ENCODE assay signal across 8 cellular contexts in the genomic region with DNA sequence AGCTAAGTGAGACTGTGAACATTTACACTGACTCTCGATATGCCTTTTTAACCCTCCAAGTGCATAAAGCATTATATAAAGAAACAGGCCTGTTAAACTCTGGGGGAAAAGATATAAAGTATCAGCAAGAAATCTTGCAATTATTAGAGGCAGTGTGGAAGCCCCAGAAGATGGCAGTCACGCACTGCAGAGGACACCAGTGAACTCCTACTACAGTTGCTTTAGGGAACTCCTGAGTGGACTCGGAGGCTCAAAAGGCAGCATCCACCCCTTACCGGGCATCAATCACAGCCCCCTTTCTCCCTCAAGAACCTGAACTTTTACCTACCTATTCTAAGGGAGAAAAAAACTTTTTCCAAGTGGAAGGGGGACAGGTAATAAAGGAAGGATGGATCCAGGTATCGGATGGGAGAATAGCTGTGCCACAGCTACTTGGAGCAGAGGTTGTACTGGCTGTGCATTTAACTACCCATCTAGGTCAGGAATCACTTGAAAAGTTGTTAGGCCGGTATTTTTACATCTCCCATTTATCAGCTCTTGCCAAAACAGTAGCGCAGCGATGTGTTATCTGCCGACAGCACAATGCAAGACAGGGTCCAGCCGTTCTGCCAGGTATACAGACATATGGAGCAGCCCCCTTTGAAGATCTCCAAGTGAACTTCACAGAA.
DNase-seq lines count a peak whose midpoint lies in the region; ATAC-seq and TF ChIP-seq lines count a peak whose summit lies in the region.

No MANE protein-coding gene starts in this region.

- H3K4me3 ChIP-seq in heart left ventricle (no peak overlapping the region), suprapubic skin (no peak overlapping the region)

- H3K36me3 ChIP-seq in heart left ventricle (no peaks in the 10 kb centered on the region), suprapubic skin (no peaks in the 10 kb centered on the region)

- H3K4me1 ChIP-seq in heart left ventricle (peaks cover 0 to 3% (median 0%) of the 10 kb centered on the region in 12 donors), suprapubic skin (no peaks in the 10 kb centered on the region)

- POLR2A ChIA-PET in activated CD4-positive, alpha-beta memory T cell treated with anti-CD3 and anti-CD28 coated beads, Interleukin-2, amount 10 ng/mL, durations not matched to agents 7 days and 5 days (lab: Charles Lee), result no interaction called here

- H3K27me3 ChIP-seq in heart left ventricle (no peaks in the 10 kb centered on the region), suprapubic skin (no peaks in the 10 kb centered on the region)

- H3K27ac ChIP-seq in heart left ventricle (no peak overlapping the region), suprapubic skin (no peak overlapping the region)

- intact Hi-C loops in heart left ventricle (cut with DNase I), result loop anchor here in 2 of 10 donors (2.0 to 10.0 kb wide), 2 partner anchors 114 to 1238 kb away; no protein-coding TSS in a partner anchor
- intact Hi-C loops in cardiac septum (cut with DNase I), result no loop called here

- H3K9me3 ChIP-seq in heart left ventricle (no peaks in the 10 kb centered on the region), suprapubic skin (no peaks in the 10 kb centered on the region)

- peaks cover 21% of the 10 kb centered on the region for H3K9me3 Mint-ChIP-seq in activated CD4-positive, alpha-beta memory T cell treated with anti-CD3 and anti-CD28 coated beads, Interleukin-2, amount 10 ng/mL, durations not matched to agents 7 days and 5 days

- H3K36me3 Mint-ChIP-seq in activated CD4-positive, alpha-beta memory T cell treated with anti-CD3 and anti-CD28 coated beads, Interleukin-2, amount 10 ng/mL, durations not matched to agents 7 days and 5 days (ENCODE audit: low read depth), result peaks cover 8% of the 10 kb centered on the region

- 41 to 54% (median 49%) methylated on average over 10 of the region's 10 CpGs for WGBS in heart left ventricle, 4 donors
- WGBS in suprapubic skin, result 34% methylated on average over 10 of the region's 10 CpGs

- no peak overlapping the region for H3K27ac Mint-ChIP-seq in activated CD4-positive, alpha-beta memory T cell treated with anti-CD3 and anti-CD28 coated beads, Interleukin-2, amount 10 ng/mL, durations not matched to agents 7 days and 5 days

- no peak for TF ChIP-seq EP300 in suprapubic skin (IDR thresholded peaks at IDR 0.05)

- H3K4me3 Mint-ChIP-seq in activated CD4-positive, alpha-beta memory T cell treated with anti-CD3 and anti-CD28 coated beads, Interleukin-2, amount 10 ng/mL, durations not matched to agents 7 days and 5 days, result no peak overlapping the region

- TF ChIP-seq CTCF in heart left ventricle (IDR thresholded peaks at IDR 0.05) (peak in 11 of 12 donors; percentile 16 to 69 (median 53)), suprapubic skin (IDR thresholded peaks at IDR 0.05) (peak in 1 of 2 donors; percentile 33)

- H3K4me1 Mint-ChIP-seq in activated CD4-positive, alpha-beta memory T cell treated with anti-CD3 and anti-CD28 coated beads, Interleukin-2, amount 10 ng/mL, durations not matched to agents 7 days and 5 days, result peaks cover 8% of the 10 kb centered on the region

- CTCF ChIA-PET in activated CD4-positive, alpha-beta memory T cell treated with anti-CD3 and anti-CD28 coated beads, Interleukin-2, amount 10 ng/mL, durations not matched to agents 7 days and 5 days (lab: Charles Lee), result no interaction called here

- TF ChIP-seq POLR2A in heart left ventricle (IDR thresholded peaks at IDR 0.05), result no peak
- no peak for TF ChIP-seq POLR2A in suprapubic skin (IDR thresholded peaks at IDR 0.05)

- ATAC-seq in heart left ventricle (peak in 2 of 4 donors; percentile 52 to 62), GM21737 (IDR thresholded peaks at IDR 0.05; ENCODE audit: unreplicated experiment) (no peak), HG03354 (IDR thresholded peaks at IDR 0.05; ENCODE audit: poor library complexity, severe bottlenecking, unreplicated experiment) (no peak)

- H3K27me3 Mint-ChIP-seq in activated CD4-positive, alpha-beta memory T cell treated with anti-CD3 and anti-CD28 coated beads, Interleukin-2, amount 10 ng/mL, durations not matched to agents 7 days and 5 days, result no peaks in the 10 kb centered on the region

- DNase-seq in heart left ventricle (no peak), cardiac septum (ENCODE audit: low spot score) (no peak), hippocampal formation (lab: John Stamatoyannopoulos, UW) (peak; percentile 61 to 62), suprapubic skin (ENCODE audit: low spot score in 2 of 2) (no peak)
- DNase-seq in activated CD4-positive, alpha-beta memory T cell treated with anti-CD3 and anti-CD28 coated beads, Interleukin-2, amount 10 ng/mL, durations not matched to agents 7 days and 5 days, result peak; percentile 21
- DNase-seq in stimulated activated CD4-positive, alpha-beta T cell treated with anti-CD3 and anti-CD28 coated beads, TNF-alpha, amount 100 ng/mL, for 1 hour (ENCODE audit: low read depth in 3 of 3, low spot score in 1 of 3), result peak in 2 of 3 donors; percentile 4 to 9

Comparison
In these comparisons a context has a peak if more than half of its experiments do, and no peak if none do; other contexts are left out.
1. DNase-seq: peak in activated CD4-positive, alpha-beta memory T cell treated with anti-CD3 and anti-CD28 coated beads, Interleukin-2, amount 10 ng/mL, durations not matched to agents 7 days and 5 days (single experiment), hippocampal formation (2 of 2) and stimulated activated CD4-positive, alpha-beta T cell treated with anti-CD3 and anti-CD28 coated beads, TNF-alpha, amount 100 ng/mL, for 1 hour (2 of 3); none in heart left ventricle (0 of 5), cardiac septum (single experiment) and suprapubic skin (0 of 2).